Comparison of ENCODE assay signal across 1 cellular context in genomic region chr22:20021196-20022181, GRCh38.
TF ChIP-seq lines count a peak whose summit lies in the region.

No MANE protein-coding gene starts in this region.

TF ChIP-seq in HepG2, 621 proteins besides CTCF, POLR2A, EP300 and RAD21 (continued from another document and continues in another):
- TF ChIP-seq ZNF550 (CRISPR knock-in tag; IDR thresholded peaks at IDR 0.05; ENCODE audit: borderline replicate concordance), result 0 out of 2 replicates have a peak, but pooled peaks have one; percentile 57
- TF ChIP-seq USF2 (IDR thresholded peaks at IDR 0.05; ENCODE audit: low read depth, low read length), result no peak
- peak; percentile 46; the same call in 1 of the 2 replicates for TF ChIP-seq USF2 (CRISPR knock-in tag; IDR thresholded peaks at IDR 0.05; ENCODE audit: borderline replicate concordance)
- TF ChIP-seq KDM5A (IDR thresholded peaks at IDR 0.05; ENCODE audit: borderline replicate concordance, low read length), result peak; percentile 49; the same call in 1 of the 2 replicates
- 0 out of 2 replicates have a peak, but pooled peaks have one; percentile 44 for TF ChIP-seq ZMAT3 (CRISPR knock-in tag; conservative IDR thresholded peaks at IDR 0.05)
- peak; percentile 68 for TF ChIP-seq ZFX (CRISPR knock-in tag; IDR thresholded peaks at IDR 0.05; ENCODE audit: low read depth)
- peak; percentile 53; the same call in 1 of the 2 replicates for TF ChIP-seq ZNF761 (CRISPR knock-in tag; conservative IDR thresholded peaks at IDR 0.05)
- 0 out of 2 replicates have a peak, but pooled peaks have one; percentile 42 for TF ChIP-seq ARID2 (CRISPR knock-in tag; IDR thresholded peaks at IDR 0.05; ENCODE audit: borderline replicate concordance)
- peak; percentile 51; the same call in 1 of the 2 replicates for TF ChIP-seq ZNF605 (CRISPR knock-in tag; IDR thresholded peaks at IDR 0.05)
- TF ChIP-seq GTF3A (CRISPR knock-in tag; conservative IDR thresholded peaks at IDR 0.05), result no peak
- no peak for TF ChIP-seq HNF4A (CRISPR knock-in tag; IDR thresholded peaks at IDR 0.05)
- no peak for TF ChIP-seq BHLHE40 (IDR thresholded peaks at IDR 0.05; ENCODE audit: low read length)
- TF ChIP-seq ZNF724P (CRISPR knock-in tag; IDR thresholded peaks at IDR 0.05; ENCODE audit: borderline replicate concordance), result peak; percentile 16; the same call in 1 of the 2 replicates
- peak; percentile 87; the same call in 1 of the 2 replicates for TF ChIP-seq ZNF232 (CRISPR knock-in tag; IDR thresholded peaks at IDR 0.05; ENCODE audit: borderline replicate concordance)
- TF ChIP-seq, protein P1, sequence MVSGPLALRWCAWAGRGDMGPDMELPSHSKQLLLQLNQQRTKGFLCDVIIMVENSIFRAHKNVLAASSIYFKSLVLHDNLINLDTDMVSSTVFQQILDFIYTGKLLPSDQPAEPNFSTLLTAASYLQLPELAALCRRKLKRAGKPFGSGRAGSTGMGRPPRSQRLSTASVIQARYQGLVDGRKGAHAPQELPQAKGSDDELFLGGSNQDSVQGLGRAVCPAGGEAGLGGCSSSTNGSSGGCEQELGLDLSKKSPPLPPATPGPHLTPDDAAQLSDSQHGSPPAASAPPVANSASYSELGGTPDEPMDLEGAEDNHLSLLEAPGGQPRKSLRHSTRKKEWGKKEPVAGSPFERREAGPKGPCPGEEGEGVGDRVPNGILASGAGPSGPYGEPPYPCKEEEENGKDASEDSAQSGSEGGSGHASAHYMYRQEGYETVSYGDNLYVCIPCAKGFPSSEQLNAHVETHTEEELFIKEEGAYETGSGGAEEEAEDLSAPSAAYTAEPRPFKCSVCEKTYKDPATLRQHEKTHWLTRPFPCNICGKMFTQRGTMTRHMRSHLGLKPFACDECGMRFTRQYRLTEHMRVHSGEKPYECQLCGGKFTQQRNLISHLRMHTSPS (CRISPR knock-in tag; IDR thresholded peaks at IDR 0.05; ENCODE audit: low read depth), result peak; percentile 92
- TF ChIP-seq KLF9 (CRISPR knock-in tag; IDR thresholded peaks at IDR 0.05; ENCODE audit: low read depth), result no peak
- 0 out of 2 replicates have a peak, but pooled peaks have one; percentile 40 for TF ChIP-seq ZNF367 (CRISPR knock-in tag; IDR thresholded peaks at IDR 0.05; ENCODE audit: borderline replicate concordance)
- TF ChIP-seq CCDC6 (CRISPR knock-in tag; IDR thresholded peaks at IDR 0.05), result peak; percentile 67; the same call in 1 of the 2 replicates
- TF ChIP-seq HDAC2 (CRISPR knock-in tag; IDR thresholded peaks at IDR 0.05), result peak; percentile 56; the same call in 1 of the 2 replicates
- no peak for TF ChIP-seq MAZ (IDR thresholded peaks at IDR 0.05; ENCODE audit: borderline replicate concordance, low read depth, low read length)
- TF ChIP-seq MAZ (CRISPR knock-in tag; IDR thresholded peaks at IDR 0.05; ENCODE audit: low read depth), result peak; percentile 4; the same call in 1 of the 2 replicates
- TF ChIP-seq ZNF496 (CRISPR knock-in tag; IDR thresholded peaks at IDR 0.05; ENCODE audit: insufficient replicate concordance), result no peak
- peak; percentile 53; the same call in 1 of the 2 replicates for TF ChIP-seq SAP130 (CRISPR knock-in tag; IDR thresholded peaks at IDR 0.05; ENCODE audit: low read depth)
- no peak for TF ChIP-seq FOSL2 (CRISPR knock-in tag; IDR thresholded peaks at IDR 0.05)
- no peak for TF ChIP-seq ZBTB7A (CRISPR knock-in tag; IDR thresholded peaks at IDR 0.05)
- TF ChIP-seq, protein P2, sequence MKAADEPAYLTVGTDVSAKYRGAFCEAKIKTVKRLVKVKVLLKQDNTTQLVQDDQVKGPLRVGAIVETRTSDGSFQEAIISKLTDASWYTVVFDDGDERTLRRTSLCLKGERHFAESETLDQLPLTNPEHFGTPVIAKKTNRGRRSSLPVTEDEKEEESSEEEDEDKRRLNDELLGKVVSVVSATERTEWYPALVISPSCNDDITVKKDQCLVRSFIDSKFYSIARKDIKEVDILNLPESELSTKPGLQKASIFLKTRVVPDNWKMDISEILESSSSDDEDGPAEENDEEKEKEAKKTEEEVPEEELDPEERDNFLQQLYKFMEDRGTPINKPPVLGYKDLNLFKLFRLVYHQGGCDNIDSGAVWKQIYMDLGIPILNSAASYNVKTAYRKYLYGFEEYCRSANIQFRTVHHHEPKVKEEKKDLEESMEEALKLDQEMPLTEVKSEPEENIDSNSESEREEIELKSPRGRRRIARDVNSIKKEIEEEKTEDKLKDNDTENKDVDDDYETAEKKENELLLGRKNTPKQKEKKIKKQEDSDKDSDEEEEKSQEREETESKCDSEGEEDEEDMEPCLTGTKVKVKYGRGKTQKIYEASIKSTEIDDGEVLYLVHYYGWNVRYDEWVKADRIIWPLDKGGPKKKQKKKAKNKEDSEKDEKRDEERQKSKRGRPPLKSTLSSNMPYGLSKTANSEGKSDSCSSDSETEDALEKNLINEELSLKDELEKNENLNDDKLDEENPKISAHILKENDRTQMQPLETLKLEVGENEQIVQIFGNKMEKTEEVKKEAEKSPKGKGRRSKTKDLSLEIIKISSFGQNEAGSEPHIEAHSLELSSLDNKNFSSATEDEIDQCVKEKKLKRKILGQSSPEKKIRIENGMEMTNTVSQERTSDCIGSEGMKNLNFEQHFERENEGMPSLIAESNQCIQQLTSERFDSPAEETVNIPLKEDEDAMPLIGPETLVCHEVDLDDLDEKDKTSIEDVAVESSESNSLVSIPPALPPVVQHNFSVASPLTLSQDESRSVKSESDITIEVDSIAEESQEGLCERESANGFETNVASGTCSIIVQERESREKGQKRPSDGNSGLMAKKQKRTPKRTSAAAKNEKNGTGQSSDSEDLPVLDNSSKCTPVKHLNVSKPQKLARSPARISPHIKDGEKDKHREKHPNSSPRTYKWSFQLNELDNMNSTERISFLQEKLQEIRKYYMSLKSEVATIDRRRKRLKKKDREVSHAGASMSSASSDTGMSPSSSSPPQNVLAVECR (CRISPR knock-in tag; IDR thresholded peaks at IDR 0.05; ENCODE audit: borderline replicate concordance), result peak; percentile 47
- peak; percentile 41; the same call in 1 of the 2 replicates for TF ChIP-seq ZNF782 (CRISPR knock-in tag; IDR thresholded peaks at IDR 0.05; ENCODE audit: borderline replicate concordance)
- TF ChIP-seq ZNF788 (CRISPR knock-in tag; IDR thresholded peaks at IDR 0.05; ENCODE audit: borderline replicate concordance), result peak; percentile 11; the same call in 1 of the 2 replicates
- TF ChIP-seq ZNF44 (CRISPR knock-in tag; IDR thresholded peaks at IDR 0.05), result 0 out of 2 replicates have a peak, but pooled peaks have one; percentile 64
- TF ChIP-seq CBX2 (IDR thresholded peaks at IDR 0.05; ENCODE audit: low read depth, low read length), result no peak
- no peak for TF ChIP-seq CBX2 (CRISPR knock-in tag; IDR thresholded peaks at IDR 0.05; ENCODE audit: low read depth)
- no peak for TF ChIP-seq NFYC (CRISPR knock-in tag; IDR thresholded peaks at IDR 0.05)
- no peak for TF ChIP-seq GLMP (CRISPR knock-in tag; IDR thresholded peaks at IDR 0.05; ENCODE audit: borderline replicate concordance)
- TF ChIP-seq, protein P3, sequence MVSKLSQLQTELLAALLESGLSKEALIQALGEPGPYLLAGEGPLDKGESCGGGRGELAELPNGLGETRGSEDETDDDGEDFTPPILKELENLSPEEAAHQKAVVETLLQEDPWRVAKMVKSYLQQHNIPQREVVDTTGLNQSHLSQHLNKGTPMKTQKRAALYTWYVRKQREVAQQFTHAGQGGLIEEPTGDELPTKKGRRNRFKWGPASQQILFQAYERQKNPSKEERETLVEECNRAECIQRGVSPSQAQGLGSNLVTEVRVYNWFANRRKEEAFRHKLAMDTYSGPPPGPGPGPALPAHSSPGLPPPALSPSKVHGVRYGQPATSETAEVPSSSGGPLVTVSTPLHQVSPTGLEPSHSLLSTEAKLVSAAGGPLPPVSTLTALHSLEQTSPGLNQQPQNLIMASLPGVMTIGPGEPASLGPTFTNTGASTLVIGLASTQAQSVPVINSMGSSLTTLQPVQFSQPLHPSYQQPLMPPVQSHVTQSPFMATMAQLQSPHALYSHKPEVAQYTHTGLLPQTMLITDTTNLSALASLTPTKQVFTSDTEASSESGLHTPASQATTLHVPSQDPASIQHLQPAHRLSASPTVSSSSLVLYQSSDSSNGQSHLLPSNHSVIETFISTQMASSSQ (IDR thresholded peaks at IDR 0.05; ENCODE audit: low read depth), result no peak
- TF ChIP-seq, protein P3 (CRISPR knock-in tag; IDR thresholded peaks at IDR 0.05; ENCODE audit: borderline replicate concordance), result 0 out of 2 replicates have a peak, but pooled peaks have one; percentile 31
- TF ChIP-seq DNMT1 (CRISPR knock-in tag; IDR thresholded peaks at IDR 0.05), result no peak
- peak; percentile 31; the same call in 1 of the 2 replicates for TF ChIP-seq MIER3 (CRISPR knock-in tag; IDR thresholded peaks at IDR 0.05; ENCODE audit: borderline replicate concordance)
- TF ChIP-seq NFIB (CRISPR knock-in tag; IDR thresholded peaks at IDR 0.05; ENCODE audit: borderline replicate concordance), result 0 out of 2 replicates have a peak, but pooled peaks have one; percentile 83
- 0 out of 2 replicates have a peak, but pooled peaks have one; percentile 6 for TF ChIP-seq ZNF564 (CRISPR knock-in tag; IDR thresholded peaks at IDR 0.05)
- no peak for TF ChIP-seq ZNF737 (CRISPR knock-in tag; IDR thresholded peaks at IDR 0.05; ENCODE audit: borderline replicate concordance)
- TF ChIP-seq, protein P4, sequence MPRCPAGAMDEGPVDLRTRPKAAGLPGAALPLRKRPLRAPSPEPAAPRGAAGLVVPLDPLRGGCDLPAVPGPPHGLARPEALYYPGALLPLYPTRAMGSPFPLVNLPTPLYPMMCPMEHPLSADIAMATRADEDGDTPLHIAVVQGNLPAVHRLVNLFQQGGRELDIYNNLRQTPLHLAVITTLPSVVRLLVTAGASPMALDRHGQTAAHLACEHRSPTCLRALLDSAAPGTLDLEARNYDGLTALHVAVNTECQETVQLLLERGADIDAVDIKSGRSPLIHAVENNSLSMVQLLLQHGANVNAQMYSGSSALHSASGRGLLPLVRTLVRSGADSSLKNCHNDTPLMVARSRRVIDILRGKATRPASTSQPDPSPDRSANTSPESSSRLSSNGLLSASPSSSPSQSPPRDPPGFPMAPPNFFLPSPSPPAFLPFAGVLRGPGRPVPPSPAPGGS (CRISPR knock-in tag; IDR thresholded peaks at IDR 0.05), result 0 out of 2 replicates have a peak, but pooled peaks have one; percentile 37
- no peak for TF ChIP-seq STAT6 (CRISPR knock-in tag; IDR thresholded peaks at IDR 0.05; ENCODE audit: borderline replicate concordance)
- TF ChIP-seq ZBTB1 (CRISPR knock-in tag; IDR thresholded peaks at IDR 0.05; ENCODE audit: borderline replicate concordance), result no peak
- 0 out of 2 replicates have a peak, but pooled peaks have one; percentile 7 for TF ChIP-seq ZNF350 (CRISPR knock-in tag; IDR thresholded peaks at IDR 0.05; ENCODE audit: borderline replicate concordance, low read depth)
